8 cellular contexts compared by ENCODE assay signal in genomic region chr2:43637030-43637803, GRCh38. TPM values are rescaled to one million over a fixed set of nuclear protein-coding genes. Genes with fewer than 3 reads are reported as not detected.
DNase-seq lines count a peak whose midpoint lies in the region; ATAC-seq and TF ChIP-seq lines count a peak whose summit lies in the region.

PLEKHH2 (plus strand) TSS chr2:43637260; CDS start chr2:43644674, 7,414 bp downstream.

- H3K4me1 Mint-ChIP-seq in activated CD8-positive, alpha-beta T cell treated with anti-CD3 and anti-CD28 coated beads, Interleukin-2, amount 10 ng/mL, durations not matched to agents 7 days and 5 days (ENCODE audit: low read depth): peaks cover 13% of the 10 kb centered on the region

- H3K27ac ChIP-seq in lower lobe of right lung: peak within 1 kb of the TSS; percentile 85

- no peaks in the 10 kb centered on the region for H3K36me3 ChIP-seq in lower lobe of right lung

- H3K36me3 Mint-ChIP-seq in activated CD8-positive, alpha-beta T cell treated with anti-CD3 and anti-CD28 coated beads, Interleukin-2, amount 10 ng/mL, durations not matched to agents 7 days and 5 days (ENCODE audit: low read depth): no peaks in the 10 kb centered on the region

- POLR2A ChIA-PET in activated CD8-positive, alpha-beta T cell treated with anti-CD3 and anti-CD28 coated beads, Interleukin-2, amount 10 ng/mL, durations not matched to agents 7 days and 5 days (lab: Charles Lee): interaction anchor here (1.0 kb wide), 1 partner anchor 41 kb away, joined by 4 read pairs; the partner anchor contains the start of gene THADA

- H3K27ac Mint-ChIP-seq in activated CD8-positive, alpha-beta T cell treated with anti-CD3 and anti-CD28 coated beads, Interleukin-2, amount 10 ng/mL, durations not matched to agents 7 days and 5 days: peak within 1 kb of the TSS; percentile 44

- H3K27me3 Mint-ChIP-seq in activated CD8-positive, alpha-beta T cell treated with anti-CD3 and anti-CD28 coated beads, Interleukin-2, amount 10 ng/mL, durations not matched to agents 7 days and 5 days (ENCODE audit: low read depth): peaks cover 41% of the 10 kb centered on the region

- DNase-seq in AG10803 (ENCODE audit: low read depth): peak; percentile 80
- DNase-seq in GM19240 (ENCODE audit: insufficient read length, low spot score): peak; percentile 44
- peak; percentile 48 for DNase-seq in NCI-H526 treated with DMSO at 0.1 percent for 48 hours (lab: John Stamatoyannopoulos, UW)
- peak; percentile 88 for DNase-seq in activated CD8-positive, alpha-beta T cell treated with anti-CD3 and anti-CD28 coated beads, Interleukin-2, amount 10 ng/mL, durations not matched to agents 7 days and 5 days
- peak; percentile 79 for DNase-seq in effector CD8-positive, alpha-beta T cell (lab: John Stamatoyannopoulos, UW)
- DNase-seq in lower lobe of right lung: peak; percentile 88
- DNase-seq in stimulated activated CD4-positive, alpha-beta T cell treated with anti-CD3 and anti-CD28 coated beads, Interleukin-4, amount 100 ng/mL, for 4 hours: peak; percentile 84 to 88

- peak within 1 kb of the TSS; percentile 80 for H3K4me3 Mint-ChIP-seq in activated CD8-positive, alpha-beta T cell treated with anti-CD3 and anti-CD28 coated beads, Interleukin-2, amount 10 ng/mL, durations not matched to agents 7 days and 5 days

- H3K4me3 ChIP-seq in AG10803 (ENCODE audit: low read length): peak within 1 kb of the TSS; percentile 62
- peak within 1 kb of the TSS; percentile 91 for H3K4me3 ChIP-seq in lower lobe of right lung

- no peaks in the 10 kb centered on the region for H3K9me3 Mint-ChIP-seq in activated CD8-positive, alpha-beta T cell treated with anti-CD3 and anti-CD28 coated beads, Interleukin-2, amount 10 ng/mL, durations not matched to agents 7 days and 5 days (ENCODE audit: insufficient read depth)

- intact Hi-C loops in lower lobe of right lung (cut with DNase I): no loop called here

- no peak for TF ChIP-seq CTCF in AG10803 (conservative IDR thresholded peaks at IDR 0.05; ENCODE audit: low read length)
- no peak for TF ChIP-seq CTCF in lower lobe of right lung (IDR thresholded peaks at IDR 0.05)

- ATAC-seq in HG03439 (IDR thresholded peaks at IDR 0.05; ENCODE audit: unreplicated experiment) (peak; percentile 100), lower lobe of right lung (peak; percentile 99 to 100)
- ATAC-seq in activated CD8-positive, alpha-beta T cell treated with anti-CD3 and anti-CD28 coated beads, Interleukin-2, amount 10 ng/mL, durations not matched to agents 7 days and 5 days: peak; percentile 100

- no peaks in the 10 kb centered on the region for H3K9me3 ChIP-seq in lower lobe of right lung

- H3K4me1 ChIP-seq in lower lobe of right lung: peaks cover 17% of the 10 kb centered on the region

- CTCF ChIA-PET in activated CD8-positive, alpha-beta T cell treated with anti-CD3 and anti-CD28 coated beads, Interleukin-2, amount 10 ng/mL, durations not matched to agents 7 days and 5 days (lab: Charles Lee): interaction anchor here (1.0 to 1.1 kb wide), 4 partner anchors 24 to 408 kb away, joined by 3 to 5 read pairs (median 3); no protein-coding TSS in a partner anchor

- H3K27me3 ChIP-seq in lower lobe of right lung (ENCODE audit: low read depth): peaks cover 12% of the 10 kb centered on the region

RNA-seq across cellular contexts. Expression of gene PLEKHH2, which starts in this region (rescaled TPM):
- total RNA-seq in activated CD8-positive, alpha-beta T cell treated with anti-CD3 and anti-CD28 coated beads, Interleukin-2, amount 10 ng/mL, durations not matched to agents 7 days and 5 days: under 1 TPM; 0.32 to 0.57 TPM
- total RNA-seq in lower lobe of right lung: 42.0 TPM

Comparison
In these comparisons a context has a peak if more than half of its experiments do, and no peak if none do; other contexts are left out.
1. Peak in every context shown above with its lines: DNase-seq, ATAC-seq, H3K4me3 ChIP-seq and H3K27ac ChIP-seq.
2. RNA of gene PLEKHH2 (total RNA-seq): 42.0 TPM in lower lobe of right lung (single experiment); 0.32 to 0.57 TPM in activated CD8-positive, alpha-beta T cell treated with anti-CD3 and anti-CD28 coated beads, Interleukin-2, amount 10 ng/mL, durations not matched to agents 7 days and 5 days; every median in the first group is over 10 times any median in the second.
3. Peak in DNase-seq and ATAC-seq in activated CD8-positive, alpha-beta T cell treated with anti-CD3 and anti-CD28 coated beads, Interleukin-2, amount 10 ng/mL, durations not matched to agents 7 days and 5 days; RNA of the gene not detected or under 1 TPM.